35 cellular contexts compared by ENCODE assay signal in the genomic region with DNA sequence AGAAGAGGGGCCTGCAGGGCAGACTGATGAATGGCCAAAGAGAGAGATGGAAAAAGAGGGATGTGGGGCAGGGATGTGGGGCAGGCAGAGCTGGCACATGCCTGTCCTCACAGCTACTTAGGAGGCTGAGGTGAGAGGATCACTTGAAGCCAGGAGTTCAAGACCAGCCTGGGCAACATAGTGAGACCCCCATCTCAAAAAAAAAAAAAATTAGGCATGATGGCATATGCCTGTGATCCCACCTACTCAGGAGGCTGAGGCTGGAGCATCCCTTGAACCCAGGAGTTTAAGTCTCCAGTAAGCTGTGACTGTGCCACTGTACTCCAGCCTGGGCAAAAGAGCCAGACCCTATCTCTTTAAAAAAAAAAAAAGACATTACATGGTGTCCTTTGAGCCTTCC. TPM values are rescaled to one million over a fixed set of nuclear protein-coding genes. Genes with fewer than 3 reads are reported as not detected.
DNase-seq lines count a peak whose midpoint lies in the region; ATAC-seq and TF ChIP-seq lines count a peak whose summit lies in the region.
"Had no signal": no experiment of that assay in that cellular context is flagged by ENCODE, and none has a peak within 500 bp of the region (broad histone marks: within the 10 kb centered on the region; RNA-seq: fewer than 3 reads in every experiment).

No MANE protein-coding gene starts in this region.

- no peak overlapping the region for H3K27ac Mint-ChIP-seq in WTC11
- no peak overlapping the region for H3K27ac Mint-ChIP-seq in stimulated activated naive B cell treated with anti-CD40 and anti-IgM and Interleukin-4, amounts not matched to agents 10 μg/mL and 1 μg/mL and 100 μg/mL, for 72 hours
- H3K27ac Mint-ChIP-seq: B cell; CD14-positive monocyte; CD4-positive, alpha-beta memory T cell; CD4-positive, alpha-beta T cell; CD4-positive, CD25-positive, alpha-beta regulatory T cell; CD8-positive, alpha-beta memory T cell; CD8-positive, alpha-beta T cell had no signal

- H3K27me3 Mint-ChIP-seq in WTC11 (ENCODE audit: low read depth): no peaks in the 10 kb centered on the region
- H3K27me3 Mint-ChIP-seq in stimulated activated naive B cell treated with anti-CD40 and anti-IgM and Interleukin-4, amounts not matched to agents 10 μg/mL and 1 μg/mL and 100 μg/mL, for 72 hours: no peaks in the 10 kb centered on the region
- H3K27me3 Mint-ChIP-seq: B cell; CD4-positive, alpha-beta memory T cell; CD4-positive, alpha-beta T cell; CD4-positive, CD25-positive, alpha-beta regulatory T cell; CD8-positive, alpha-beta memory T cell had no signal

- H3K4me1 ChIP-seq in HEK293 (ENCODE audit: control insufficient read depth, insufficient read depth, low read length): no peaks in the 10 kb centered on the region
- H3K4me1 ChIP-seq in Karpas-422 (ENCODE audit: low read length): no peaks in the 10 kb centered on the region
- H3K4me1 ChIP-seq in parathyroid adenoma: peaks cover 25% of the 10 kb centered on the region
- H3K4me1 ChIP-seq: A549; BLaER1; BLaER1 treated with 17β-estradiol and CSF1 and Interleukin-3, amounts not matched to agents 10 nM and 100 nM; Caco-2 had no signal

- H3K79me2 ChIP-seq in Karpas-422 (ENCODE audit: low read length): no peaks in the 10 kb centered on the region
- no peaks in the 10 kb centered on the region for H3K79me2 ChIP-seq in parathyroid adenoma

- H3K9me3 ChIP-seq in HEK293 (ENCODE audit: control insufficient read depth, insufficient read depth, low read depth, low read length) (no peaks in the 10 kb centered on the region), Karpas-422 (ENCODE audit: low read length) (no peaks in the 10 kb centered on the region), parathyroid adenoma (ENCODE audit: control insufficient read depth, low read length) (no peaks in the 10 kb centered on the region)
- H3K9me3 ChIP-seq: A549; BE2C; BLaER1; BLaER1 treated with 17β-estradiol and CSF1 and Interleukin-3, amounts not matched to agents 10 nM and 100 nM; Caco-2 had no signal

- POLR2A ChIA-PET in HEK293 (lab: Yijun Ruan, JAX) (no interaction called here), WTC11 (lab: Charles Lee) (no interaction called here)

- H3K36me3 Mint-ChIP-seq in WTC11: peaks cover 12% of the 10 kb centered on the region
- H3K36me3 Mint-ChIP-seq in stimulated activated naive B cell treated with anti-CD40 and anti-IgM and Interleukin-4, amounts not matched to agents 10 μg/mL and 1 μg/mL and 100 μg/mL, for 72 hours: peaks cover 7 to 12% of the 10 kb centered on the region in 2 donors

- H2AFZ ChIP-seq in Karpas-422 (ENCODE audit: low read length) (no peak overlapping the region), parathyroid adenoma (no peak overlapping the region)

- H4K20me1 ChIP-seq in Karpas-422 (ENCODE audit: insufficient read depth, low read depth, low read length): no peaks in the 10 kb centered on the region
- H4K20me1 ChIP-seq: BLaER1; BLaER1 treated with 17β-estradiol and CSF1 and Interleukin-3, amounts not matched to agents 10 nM and 100 nM had no signal

- H3K4me1 Mint-ChIP-seq in WTC11: no peaks in the 10 kb centered on the region
- H3K4me1 Mint-ChIP-seq in stimulated activated naive B cell treated with anti-CD40 and anti-IgM and Interleukin-4, amounts not matched to agents 10 μg/mL and 1 μg/mL and 100 μg/mL, for 72 hours: no peaks in the 10 kb centered on the region
- H3K4me1 Mint-ChIP-seq: B cell; CD14-positive monocyte; CD4-positive, alpha-beta memory T cell; CD8-positive, alpha-beta memory T cell had no signal

- H3K9ac ChIP-seq in Karpas-422 (ENCODE audit: low read length) (no peak overlapping the region), parathyroid adenoma (no peak overlapping the region)
- H3K9ac ChIP-seq: BLaER1; BLaER1 treated with 17β-estradiol and CSF1 and Interleukin-3, amounts not matched to agents 10 nM and 100 nM had no signal

- H3K27me3 ChIP-seq in Karpas-422 (ENCODE audit: low read length) (no peaks in the 10 kb centered on the region), parathyroid adenoma (ENCODE audit: control insufficient read depth, insufficient read depth, low read length) (no peaks in the 10 kb centered on the region)
- H3K27me3 ChIP-seq: BE2C; BLaER1; BLaER1 treated with 17β-estradiol and CSF1 and Interleukin-3, amounts not matched to agents 10 nM and 100 nM had no signal

- DNase-seq in Karpas-422: peak; percentile 32
- DNase-seq in WTC11 (ENCODE audit: low spot score): no peak
- no peak for DNase-seq in KG1 (lab: John Stamatoyannopoulos, UW)
- no peak for DNase-seq in stimulated activated naive B cell treated with anti-CD40 and anti-IgM and Interleukin-4, amounts not matched to agents 10 μg/mL and 1 μg/mL and 100 μg/mL, for 72 hours
- DNase-seq: 8988T; ACHN; AML-193; BE2C; C1 segment of cervical spinal cord; Caco-2; Calu3; CD4-positive, alpha-beta memory T cell; CD4-positive, alpha-beta T cell; CD4-positive, CD25-positive, alpha-beta regulatory T cell; CD8-positive, alpha-beta memory T cell; CD8-positive, alpha-beta T cell; COR-L47; DMS 273 treated with DMSO at 0.1 percent for 48 hours; DMS153; DMS53; DMS79; DMS79 treated with DMSO at 0.1 percent for 48 hours; DND-41; EL had no signal

- ATAC-seq in WTC11 (no peak), GM18861 (IDR thresholded peaks at IDR 0.05; ENCODE audit: unreplicated experiment) (no peak), HG02885 (IDR thresholded peaks at IDR 0.05; ENCODE audit: poor library complexity, unreplicated experiment) (no peak)
- no peak for ATAC-seq in stimulated activated naive B cell treated with anti-CD40 and anti-IgM and Interleukin-4, amounts not matched to agents 10 μg/mL and 1 μg/mL and 100 μg/mL, for 72 hours (replicated peaks)
- ATAC-seq: A549; CD8-positive, alpha-beta T cell had no signal

- TF ChIP-seq CTCF in HEK293 (tag by site-specific recombination; IDR thresholded peaks at IDR 0.05) (no peak), WTC11 (IDR thresholded peaks at IDR 0.05) (no peak), parathyroid adenoma (IDR thresholded peaks at IDR 0.05) (no peak)

- H3K9me2 ChIP-seq in Karpas-422 (replicated peaks; ENCODE audit: insufficient read depth, low read length): no peaks in the 10 kb centered on the region

- peaks cover 52 to 86% of the 10 kb centered on the region in 2 experiments for H3K36me3 ChIP-seq in HEK293 (ENCODE audit: control insufficient read depth in 2 of 2, insufficient read depth in 1 of 2, low read length in 2 of 2)
- peaks cover 13% of the 10 kb centered on the region; the same call in 1 of the 2 replicates for H3K36me3 ChIP-seq in Karpas-422 (ENCODE audit: insufficient read depth, low read length)
- no peaks in the 10 kb centered on the region for H3K36me3 ChIP-seq in parathyroid adenoma (ENCODE audit: control insufficient read depth, insufficient read depth, low read length)

- H3K9me3 Mint-ChIP-seq in WTC11: no peaks in the 10 kb centered on the region
- H3K9me3 Mint-ChIP-seq in stimulated activated naive B cell treated with anti-CD40 and anti-IgM and Interleukin-4, amounts not matched to agents 10 μg/mL and 1 μg/mL and 100 μg/mL, for 72 hours: no peaks in the 10 kb centered on the region
- H3K9me3 Mint-ChIP-seq: CD14-positive monocyte; CD4-positive, alpha-beta memory T cell; CD4-positive, alpha-beta T cell; CD4-positive, CD25-positive, alpha-beta regulatory T cell; CD8-positive, alpha-beta memory T cell; CD8-positive, alpha-beta T cell had no signal

- no peak overlapping the region for H3K4me3 Mint-ChIP-seq in WTC11
- H3K4me3 Mint-ChIP-seq in stimulated activated naive B cell treated with anti-CD40 and anti-IgM and Interleukin-4, amounts not matched to agents 10 μg/mL and 1 μg/mL and 100 μg/mL, for 72 hours: no peak overlapping the region
- H3K4me3 Mint-ChIP-seq: B cell; CD14-positive monocyte; CD4-positive, alpha-beta memory T cell; CD4-positive, alpha-beta T cell; CD4-positive, CD25-positive, alpha-beta regulatory T cell; CD8-positive, alpha-beta memory T cell; CD8-positive, alpha-beta T cell had no signal

- H3K4me3 ChIP-seq in HEK293 (ENCODE audit: low read depth, low read length) (no peak overlapping the region), Karpas-422 (ENCODE audit: low read length) (no peak overlapping the region), parathyroid adenoma (ENCODE audit: low read depth, low read length) (no peak overlapping the region)
- H3K4me3 ChIP-seq: A549; BLaER1; BLaER1 treated with 17β-estradiol and CSF1 and Interleukin-3, amounts not matched to agents 10 nM and 100 nM had no signal

- CTCF ChIA-PET in HEK293 (lab: Yijun Ruan, JAX) (interaction anchor here (0.6 to 1.5 kb wide), 2 partner anchors 63 to 399 kb away, joined by 3 read pairs; no protein-coding TSS in a partner anchor), WTC11 (lab: Charles Lee) (no interaction called here)

- H3K27ac ChIP-seq in HEK293 (ENCODE audit: extremely low read depth, low read depth, low read length) (no peak overlapping the region), Karpas-422 (ENCODE audit: low read length) (no peak overlapping the region), parathyroid adenoma (no peak overlapping the region)
- H3K27ac ChIP-seq: 22Rv1; A549; BLaER1; BLaER1 treated with 17β-estradiol and CSF1 and Interleukin-3, amounts not matched to agents 10 nM and 100 nM; C4-2B had no signal

- no peak overlapping the region for H3K4me2 ChIP-seq in Karpas-422 (ENCODE audit: low read depth, low read length, poor library complexity, severe bottlenecking)
- peak overlapping the region; percentile 42 for H3K4me2 ChIP-seq in parathyroid adenoma (ENCODE audit: low read length)
- H3K4me2 ChIP-seq: A549; BLaER1; BLaER1 treated with 17β-estradiol and CSF1 and Interleukin-3, amounts not matched to agents 10 nM and 100 nM had no signal

TF ChIP-seq in HEK293, 187 proteins besides CTCF, POLR2A, EP300 and RAD21:
- peak; percentile 93 for TF ChIP-seq ZNF121 (tag by site-specific recombination; IDR thresholded peaks at IDR 0.05)
- no peak for TF ChIP-seq ZNF16 (tag by site-specific recombination; IDR thresholded peaks at IDR 0.05; ENCODE audit: low read depth)
TF ChIP-seq in HEK293: peak in this region for 1.

TF ChIP-seq in WTC11, 78 proteins besides CTCF, POLR2A, EP300 and RAD21 (continues in another document):
- TF ChIP-seq SMAD4 (CRISPR knock-in tag; IDR thresholded peaks at IDR 0.05) (no peak), ZNF121 (CRISPR knock-in tag; IDR thresholded peaks at IDR 0.05) (0 out of 2 replicates have a peak, but pooled peaks have one; percentile 10)

RNA-seq across cellular contexts. Expression of gene RNF8, which starts 34.8 kb away (rescaled TPM):
- total RNA-seq in Karpas-422 (2014; rRNA removed; shearing (Covaris generic); ENCODE audit: low replicate concordance): 22.5 and 32.7 TPM in 2 replicates
- 33.1 to 35.9 TPM (median 33.3 TPM) in 3 replicates for total RNA-seq in WTC11 (2021)

RNA-seq across cellular contexts. Expression of gene CMTR1, which starts 44.4 kb away (rescaled TPM):
- 28.7 and 40.0 TPM in 2 replicates for total RNA-seq in Karpas-422 (2014; rRNA removed; shearing (Covaris generic); ENCODE audit: low replicate concordance)
- total RNA-seq in WTC11 (2021): 33.3 to 38.6 TPM (median 35.8 TPM) in 3 replicates

Comparison
In these comparisons a context has a peak if more than half of its experiments do, and no peak if none do; other contexts are left out.
1. Of the 8 proteins assayed by ChIP-seq in both HEK293 and WTC11: peak only in HEK293: none; only in WTC11: none; in both: ZNF121; in neither: 7.